10 cellular contexts compared by ENCODE assay signal in the genomic region with DNA sequence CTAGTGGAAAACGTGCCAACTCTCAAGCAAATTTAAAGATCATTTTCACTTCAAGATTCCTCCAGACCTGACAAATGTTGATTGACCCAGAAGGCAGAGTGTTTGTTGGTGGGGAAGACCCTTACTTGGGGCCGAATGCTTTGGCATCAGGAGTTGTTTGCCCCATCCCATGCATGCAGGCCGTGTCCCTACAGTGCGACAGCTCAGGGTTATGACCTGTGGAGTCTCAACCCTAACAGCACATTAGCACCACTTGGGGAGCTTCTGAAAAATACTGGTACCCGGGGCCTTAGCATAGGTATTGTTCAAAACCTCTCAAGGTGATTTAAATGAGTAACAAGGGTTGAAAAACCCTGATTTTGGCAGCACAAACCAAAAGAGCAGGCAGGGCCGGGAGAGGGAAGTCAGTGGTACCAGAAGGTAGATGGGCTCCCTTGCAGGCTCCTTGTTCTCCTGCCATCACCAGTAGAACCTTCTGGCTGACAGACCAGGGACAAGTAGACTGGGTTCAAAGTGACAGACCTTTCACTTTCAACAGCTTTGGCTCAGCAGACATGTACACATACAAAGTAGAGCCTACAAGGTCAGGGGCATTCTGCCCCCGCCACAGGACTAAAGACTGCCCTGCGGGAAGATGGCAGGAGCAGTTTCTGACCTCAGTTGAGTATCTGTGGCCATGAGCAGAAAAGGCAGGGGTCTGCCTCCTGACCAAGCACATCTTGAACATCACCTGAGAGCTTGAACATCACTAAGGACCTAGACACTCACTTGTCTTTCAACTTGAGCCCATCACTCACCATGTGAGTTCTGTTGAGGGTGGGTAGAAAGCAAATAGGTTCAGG. TPM values are rescaled to one million over a fixed set of nuclear protein-coding genes. Genes with fewer than 3 reads are reported as not detected.
DNase-seq lines count a peak whose midpoint lies in the region; ATAC-seq and TF ChIP-seq lines count a peak whose summit lies in the region.
"Had no signal": no experiment of that assay in that cellular context is flagged by ENCODE, and none has a peak within 500 bp of the region (broad histone marks: within the 10 kb centered on the region; RNA-seq: fewer than 3 reads in every experiment).

No MANE protein-coding gene starts in this region.

- peak overlapping the region; percentile 82 for H3K27ac Mint-ChIP-seq in activated naive CD4-positive, alpha-beta T cell treated with anti-CD3 and anti-CD28 coated beads, Interleukin-2, amount 50 U/mL, for 24 hours
- peak overlapping the region; percentile 26 for H3K27ac Mint-ChIP-seq in mesothelial cell of epicardium
- H3K27ac Mint-ChIP-seq in type B pancreatic cell, result no peak overlapping the region

- H3K36me3 Mint-ChIP-seq in activated naive CD4-positive, alpha-beta T cell treated with anti-CD3 and anti-CD28 coated beads, Interleukin-2, amount 50 U/mL, for 24 hours, result peaks cover 6% of the 10 kb centered on the region
- peaks cover 24% of the 10 kb centered on the region for H3K36me3 Mint-ChIP-seq in mesothelial cell of epicardium
- peaks cover 23% of the 10 kb centered on the region for H3K36me3 Mint-ChIP-seq in type B pancreatic cell

- H3K4me1 Mint-ChIP-seq in activated naive CD4-positive, alpha-beta T cell treated with anti-CD3 and anti-CD28 coated beads, Interleukin-2, amount 50 U/mL, for 24 hours, result peaks cover 16% of the 10 kb centered on the region
- H3K4me1 Mint-ChIP-seq in mesothelial cell of epicardium (no peaks in the 10 kb centered on the region), type B pancreatic cell (ENCODE audit: unreplicated experiment) (peaks cover 20% of the 10 kb centered on the region)

- H3K9me3 ChIP-seq in breast epithelium, result no peaks in the 10 kb centered on the region

- TF ChIP-seq POLR2A in breast epithelium (IDR thresholded peaks at IDR 0.05), result no peak

- H3K4me3 Mint-ChIP-seq in activated naive CD4-positive, alpha-beta T cell treated with anti-CD3 and anti-CD28 coated beads, Interleukin-2, amount 50 U/mL, for 24 hours, result no peak overlapping the region
- H3K4me3 Mint-ChIP-seq in mesothelial cell of epicardium (no peak overlapping the region), type B pancreatic cell (no peak overlapping the region)

- no peaks in the 10 kb centered on the region for H3K27me3 ChIP-seq in breast epithelium

- H3K9me3 Mint-ChIP-seq in activated naive CD4-positive, alpha-beta T cell treated with anti-CD3 and anti-CD28 coated beads, Interleukin-2, amount 50 U/mL, for 24 hours, result no peaks in the 10 kb centered on the region
- H3K9me3 Mint-ChIP-seq in mesothelial cell of epicardium (no peaks in the 10 kb centered on the region), type B pancreatic cell (no peaks in the 10 kb centered on the region)

- no peak for DNase-seq in activated naive CD4-positive, alpha-beta T cell treated with Interleukin-2 at 50 U/mL for 16 hours
- DNase-seq in breast epithelium (ENCODE audit: low spot score in 2 of 2) (peak; percentile 5 to 17), mesothelial cell of epicardium (ENCODE audit: low spot score in 2 of 2, unreplicated experiment in 2 of 2) (peak in 1 of 2 experiments; percentile 11), type B pancreatic cell (ENCODE audit: extremely low spot score, unreplicated experiment) (peak; percentile 42), RPMI8226 (no peak)
- DNase-seq: effector CD4-positive, alpha-beta T cell; NCI-H446 treated with DMSO at 0.1 percent for 48 hours had no signal

- TF ChIP-seq CTCF in breast epithelium (IDR thresholded peaks at IDR 0.05) (no peak), mesothelial cell of epicardium (IDR thresholded peaks at IDR 0.05; ENCODE audit: unreplicated experiment) (no peak), type B pancreatic cell (conservative IDR thresholded peaks at IDR 0.05) (no peak)

- H3K27me3 Mint-ChIP-seq in activated naive CD4-positive, alpha-beta T cell treated with anti-CD3 and anti-CD28 coated beads, Interleukin-2, amount 50 U/mL, for 24 hours, result no peaks in the 10 kb centered on the region
- H3K27me3 Mint-ChIP-seq in mesothelial cell of epicardium (ENCODE audit: low read depth) (no peaks in the 10 kb centered on the region), type B pancreatic cell (no peaks in the 10 kb centered on the region)

- peak overlapping the region; percentile 73 to 94 for H3K27ac ChIP-seq in breast epithelium

- ATAC-seq in GM21825 (IDR thresholded peaks at IDR 0.05; ENCODE audit: unreplicated experiment) (no peak), HG03045 (IDR thresholded peaks at IDR 0.05; ENCODE audit: unreplicated experiment) (no peak)

- H3K36me3 ChIP-seq in breast epithelium, result no peaks in the 10 kb centered on the region

- peaks cover 4 to 11% of the 10 kb centered on the region in 2 donors for H3K4me1 ChIP-seq in breast epithelium

- intact Hi-C loops in breast epithelium (cut with DNase I; ENCODE audit: low total_unique reads), result loop anchor here (10.0 kb wide), 1 partner anchor 58 kb away; no protein-coding TSS in a partner anchor

- no peak overlapping the region for H3K4me3 ChIP-seq in breast epithelium

RNA-seq across cellular contexts. Expression of a gene that starts 39.6 kb away (rescaled TPM):
- total RNA-seq in breast epithelium (100 to 1,000 TPM in 1 of 3 donors, 10 to 100 TPM in 2; 88.5 to 132 (median 92.3) TPM), mesothelial cell of epicardium (286 to 307 TPM (median 301 TPM) in 3 replicates), type B pancreatic cell (ENCODE audit: low replicate concordance) (78.9 and 241 TPM in 2 replicates)

Comparison
In these comparisons a context has a peak if more than half of its experiments do, and no peak if none do; other contexts are left out.
1. DNase-seq: peak in breast epithelium (2 of 2) and type B pancreatic cell (single experiment); none in activated naive CD4-positive, alpha-beta T cell treated with Interleukin-2 at 50 U/mL for 16 hours (single experiment) and RPMI8226 (single experiment).